8 cellular contexts compared by ENCODE assay signal in the genomic region with DNA sequence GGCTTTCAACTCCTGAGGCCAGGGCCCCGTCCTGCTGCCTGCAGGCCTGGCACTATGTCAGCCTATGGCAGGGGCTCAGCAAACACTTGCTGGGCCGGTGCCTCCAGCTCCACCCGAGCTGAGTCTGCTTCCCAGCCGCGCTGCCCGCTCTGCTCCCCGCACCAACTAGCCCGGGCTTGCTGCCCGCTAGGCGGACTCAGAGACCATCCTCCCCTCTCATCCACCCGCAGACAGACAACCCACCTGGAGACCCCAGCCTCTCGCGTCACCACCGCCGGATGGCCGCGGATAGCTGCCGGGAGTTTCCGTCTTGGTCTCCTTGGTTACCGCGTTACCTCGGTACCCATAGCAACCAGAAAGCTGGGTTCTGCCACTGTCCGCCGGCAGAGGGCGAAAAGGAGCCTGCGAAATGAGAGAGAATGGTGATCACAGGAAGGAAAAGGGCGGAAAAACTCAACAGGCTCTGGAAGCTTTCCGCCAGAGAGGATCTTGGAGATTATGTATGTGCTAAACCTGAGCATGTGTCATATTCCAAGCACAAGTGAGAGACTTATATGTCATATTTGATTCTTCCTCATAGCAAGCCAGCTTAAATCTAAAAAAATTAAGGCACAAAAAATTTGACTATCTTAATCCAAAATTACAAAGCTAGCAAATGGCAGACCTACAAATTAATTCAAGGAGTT. TPM values are rescaled to one million over a fixed set of nuclear protein-coding genes. Genes with fewer than 3 reads are reported as not detected.
DNase-seq lines count a peak whose midpoint lies in the region; ATAC-seq, FAIRE-seq and TF ChIP-seq lines count a peak whose summit lies in the region.

Gene ZBBX (minus strand): TSS at position 294 of the 686 bp plus-strand sequence. CDS start 7,396 bp downstream, outside the sequence.

- no peak within 1 kb of the TSS for H3K27ac Mint-ChIP-seq in neural progenitor cell

- H3K4me2 ChIP-seq in DOHH2 (ENCODE audit: low read length), result peak within 1 kb of the TSS; percentile 72
- H3K4me2 ChIP-seq in neural progenitor cell, result peak within 1 kb of the TSS; percentile 79

- H3K9me2 ChIP-seq in DOHH2 (replicated peaks; ENCODE audit: control insufficient read depth, low read length), result no peaks in the 10 kb centered on the region

- CTCF ChIA-PET in RWPE1 (lab: Yijun Ruan, JAX), result interaction anchor here (0.5 to 1.1 kb wide), 16 partner anchors 12 to 1512 kb away, joined by 3 to 5 read pairs (median 3); no protein-coding TSS in a partner anchor

- ATAC-seq in foreskin keratinocyte, result peak; percentile 97

- TF ChIP-seq CTCF in DOHH2 (IDR thresholded peaks at IDR 0.05; ENCODE audit: low read depth, low read length, poor library complexity, severe bottlenecking), result peak; percentile 95
- TF ChIP-seq CTCF in LNCaP clone FGC (IDR thresholded peaks at IDR 0.05; ENCODE audit: control insufficient read depth, extremely low read depth, insufficient read depth), result peak; percentile 93
- TF ChIP-seq CTCF in RWPE1 (conservative IDR thresholded peaks at IDR 0.05; ENCODE audit: low read depth), result peak; percentile 87
- TF ChIP-seq CTCF in foreskin keratinocyte (conservative IDR thresholded peaks at IDR 0.05), result peak; percentile 92
- TF ChIP-seq CTCF in neural progenitor cell (IDR thresholded peaks at IDR 0.05), result peak; percentile 93

- H3K9me3 Mint-ChIP-seq in neural progenitor cell, result no peaks in the 10 kb centered on the region

- H3K27ac ChIP-seq in DOHH2 (ENCODE audit: low read depth, low read length) (no peak within 1 kb of the TSS), RWPE1 (no peak within 1 kb of the TSS), foreskin keratinocyte (no peak within 1 kb of the TSS), neural progenitor cell (no peak within 1 kb of the TSS), stomach smooth muscle (ENCODE audit: low read length) (no peak within 1 kb of the TSS)

- TF ChIP-seq POLR2A in H54 (IDR thresholded peaks at IDR 0.05; ENCODE audit: low read depth, low read length), result no peak

- peaks cover 17% of the 10 kb centered on the region for H3K27me3 ChIP-seq in DOHH2 (ENCODE audit: control insufficient read depth, low read length)
- peaks cover 2% of the 10 kb centered on the region for H3K27me3 ChIP-seq in foreskin keratinocyte
- H3K27me3 ChIP-seq in neural progenitor cell, result no peaks in the 10 kb centered on the region
- no peaks in the 10 kb centered on the region for H3K27me3 ChIP-seq in stomach smooth muscle (ENCODE audit: control insufficient read depth in 1 of 2, insufficient read depth in 2 of 2, low read length in 2 of 2)

- H3K4me1 ChIP-seq in DOHH2 (ENCODE audit: control insufficient read depth, low read length), result peaks cover 10% of the 10 kb centered on the region
- H3K4me1 ChIP-seq in foreskin keratinocyte, result no peaks in the 10 kb centered on the region
- H3K4me1 ChIP-seq in neural progenitor cell, result no peaks in the 10 kb centered on the region
- H3K4me1 ChIP-seq in stomach smooth muscle (ENCODE audit: control insufficient read depth, insufficient read depth, low read length), result no peaks in the 10 kb centered on the region

- H3K36me3 Mint-ChIP-seq in neural progenitor cell, result no peaks in the 10 kb centered on the region

- H3K9ac ChIP-seq in neural progenitor cell (no peak within 1 kb of the TSS), stomach smooth muscle (ENCODE audit: low read length in 2 of 2) (no peak within 1 kb of the TSS)

- peaks cover 13% of the 10 kb centered on the region for H3K4me1 Mint-ChIP-seq in neural progenitor cell

- peak; percentile 40 for DNase-seq in H54 (ENCODE audit: insufficient read length, low spot score)
- peak; percentile 63 for DNase-seq in LNCaP clone FGC (ENCODE audit: low read depth)
- DNase-seq in RWPE1 (ENCODE audit: low spot score), result peak; percentile 57
- peak; percentile 65 for DNase-seq in activated T-helper 9 cell treated with anti-CD3 and anti-CD28 coated beads, Interleukin-2, amount 50 U/mL, for 16 hours (ENCODE audit: low read depth)
- DNase-seq in foreskin keratinocyte, result peak; percentile 44 to 56
- peak; percentile 96 for DNase-seq in neural progenitor cell (ENCODE audit: low spot score)

- H3K4me3 ChIP-seq in DOHH2 (ENCODE audit: low read length), result peak within 1 kb of the TSS; percentile 64
- peak within 1 kb of the TSS; percentile 68 for H3K4me3 ChIP-seq in LNCaP clone FGC (ENCODE audit: low read depth, low read length)
- H3K4me3 ChIP-seq in neural progenitor cell, result peak within 1 kb of the TSS; percentile 60
- H3K4me3 ChIP-seq in stomach smooth muscle (ENCODE audit: low read length in 2 of 2), result peak within 1 kb of the TSS; percentile 6 to 69

- POLR2A ChIA-PET in RWPE1 (lab: Yijun Ruan, JAX; ENCODE audit: low non-redundant PET), result no interaction called here

- H3K36me3 ChIP-seq in DOHH2 (ENCODE audit: control insufficient read depth, low read length) (no peaks in the 10 kb centered on the region), neural progenitor cell (no peaks in the 10 kb centered on the region), stomach smooth muscle (ENCODE audit: control insufficient read depth in 2 of 2, insufficient read depth in 2 of 2, low read length in 2 of 2) (no peaks in the 10 kb centered on the region)

- H2AFZ ChIP-seq in neural progenitor cell (replicated peaks), result peak within 1 kb of the TSS; percentile 86

- H3F3A ChIP-seq in DOHH2 (ENCODE audit: control insufficient read depth, insufficient read depth) (no peaks in the 10 kb centered on the region), neural progenitor cell (ENCODE audit: low read depth) (no peaks in the 10 kb centered on the region)

- peaks cover 2% of the 10 kb centered on the region for H3K27me3 Mint-ChIP-seq in neural progenitor cell (ENCODE audit: insufficient read depth, low read depth)

- FAIRE-seq in H54 (lab: Jason Lieb, UNC), result peak; percentile 92

- H3K4me3 Mint-ChIP-seq in neural progenitor cell, result peak within 1 kb of the TSS; percentile 92

- H3K79me2 ChIP-seq in DOHH2 (ENCODE audit: control insufficient read depth, low read length) (no peaks in the 10 kb centered on the region), neural progenitor cell (ENCODE audit: low read depth) (no peaks in the 10 kb centered on the region)

- H3K9me3 ChIP-seq in DOHH2 (ENCODE audit: control insufficient read depth, insufficient read depth, low read length) (no peaks in the 10 kb centered on the region), neural progenitor cell (ENCODE audit: low read depth) (no peaks in the 10 kb centered on the region), stomach smooth muscle (ENCODE audit: control insufficient read depth in 2 of 2, low read length in 2 of 2) (no peaks in the 10 kb centered on the region)

- no peaks in the 10 kb centered on the region for H4K20me1 ChIP-seq in DOHH2 (ENCODE audit: control insufficient read depth, insufficient read depth, low read depth, low read length)
- H4K20me1 ChIP-seq in neural progenitor cell (ENCODE audit: low read depth), result no peaks in the 10 kb centered on the region

RNA-seq across cellular contexts. Expression of gene ZBBX, which starts in this region (rescaled TPM):
- total RNA-seq in foreskin keratinocyte (not detected in 2 replicates), neural progenitor cell (ENCODE audit: low replicate concordance) (7.4 and 17.5 TPM in 2 replicates)
- not detected in 2 replicates for polyA plus RNA-seq in foreskin keratinocyte

Comparison
In these comparisons a context has a peak if more than half of its experiments do, and no peak if none do; other contexts are left out.
1. Peak in DNase-seq and ATAC-seq in foreskin keratinocyte; RNA of the gene not detected or under 1 TPM.
2. DNase-seq: peak in every context shown above with its lines; median percentile 96 in neural progenitor cell; 65 in activated T-helper 9 cell treated with anti-CD3 and anti-CD28 coated beads, Interleukin-2, amount 50 U/mL, for 16 hours; 63 in LNCaP clone FGC; 57 in RWPE1; 50 in foreskin keratinocyte; 40 in H54.